In the genomic region with DNA sequence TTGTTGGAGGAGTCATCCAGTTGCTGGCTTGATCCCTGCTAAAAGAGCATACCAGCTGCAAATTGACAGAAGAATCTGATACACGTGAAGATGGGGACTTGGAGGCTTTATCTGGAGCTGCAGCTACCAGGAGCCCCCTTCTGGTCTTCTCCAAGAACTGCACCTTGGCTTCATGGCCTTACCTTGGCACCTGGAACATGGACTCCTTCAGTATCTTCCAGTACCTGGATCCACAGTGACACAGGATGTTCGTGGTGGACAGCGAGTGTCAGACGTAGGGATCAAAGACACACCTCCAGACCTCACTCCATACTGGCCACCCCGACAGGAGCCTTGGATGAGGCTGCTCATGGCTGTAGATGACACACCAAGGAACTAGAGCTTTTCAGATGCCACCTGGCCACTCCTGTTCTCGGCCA, we compare ENCODE assay signal across 8 cellular contexts. TPM values are rescaled to one million over a fixed set of nuclear protein-coding genes. Genes with fewer than 3 reads are reported as not detected.
DNase-seq lines count a peak whose midpoint lies in the region; ATAC-seq and TF ChIP-seq lines count a peak whose summit lies in the region.

No MANE protein-coding gene starts in this region.

- H3K9me3 ChIP-seq in cardiac muscle cell (ENCODE audit: low read depth), result no peaks in the 10 kb centered on the region

- DNase-seq in GM03348 (ENCODE audit: low spot score) (peak; percentile 81), NCI-H1092 treated with DMSO at 0.1 percent for 48 hours (lab: John Stamatoyannopoulos, UW) (peak; percentile 78), cardiac muscle cell (ENCODE audit: low read depth in 1 of 2, low spot score in 1 of 2) (peak; percentile 51 to 79), sciatic nerve (ENCODE audit: low spot score) (no peak)
- DNase-seq in activated naive CD4-positive, alpha-beta T cell treated with Interleukin-2 at 50 U/mL for 16 hours, result peak; percentile 67

- no peak overlapping the region for H3K4me3 ChIP-seq in cardiac muscle cell

- no peaks in the 10 kb centered on the region for H3K27me3 ChIP-seq in cardiac muscle cell

- intact Hi-C loops in sciatic nerve (cut with DNase I), result loop anchor here (5.0 kb wide), 1 partner anchor 78 kb away; no protein-coding TSS in a partner anchor

- peak; percentile 94 for ATAC-seq in SK-N-SH treated with all-trans-retinoic acid at 6 μM for 48 hours
- peak; percentile 83 for ATAC-seq in sciatic nerve
- ATAC-seq in HG03565 (IDR thresholded peaks at IDR 0.05; ENCODE audit: unreplicated experiment), result no peak
- ATAC-seq in HG03045 (IDR thresholded peaks at IDR 0.05; ENCODE audit: unreplicated experiment), result no peak

- no peaks in the 10 kb centered on the region for H3K4me1 ChIP-seq in cardiac muscle cell (ENCODE audit: low read depth)

- H3K36me3 ChIP-seq in cardiac muscle cell, result no peaks in the 10 kb centered on the region

- peak; percentile 93 for TF ChIP-seq CTCF in cardiac muscle cell (IDR thresholded peaks at IDR 0.05; ENCODE audit: low read depth, low read length)

- H3K27ac ChIP-seq in cardiac muscle cell, result no peak overlapping the region

TF ChIP-seq in SK-N-SH treated with all-trans-retinoic acid at 6 μM for 48 hours, 23 proteins besides CTCF, POLR2A, EP300 and RAD21:
- TF ChIP-seq ZNF8 (CRISPR knock-in tag; IDR thresholded peaks at IDR 0.05) (peak; percentile 93), ZFP3 (CRISPR knock-in tag; IDR thresholded peaks at IDR 0.05) (no peak)

RNA-seq across cellular contexts. Expression of a gene that starts 9.9 kb away (rescaled TPM):
- total RNA-seq in cardiac muscle cell (not detected in 2 replicates), sciatic nerve (not detected)
- polyA plus RNA-seq in cardiac muscle cell, result 0.21 TPM in 1 of 2 replicates, not detected in the other

RNA-seq across cellular contexts. Expression of a gene that starts 15.3 kb away (rescaled TPM):
- total RNA-seq in cardiac muscle cell (2.9 and 3.0 TPM in 2 replicates), sciatic nerve (12.7 TPM)
- 3.9 and 7.7 TPM in 2 replicates for polyA plus RNA-seq in cardiac muscle cell

Comparison
In these comparisons a context has a peak if more than half of its experiments do, and no peak if none do; other contexts are left out.
1. ATAC-seq: peak in SK-N-SH treated with all-trans-retinoic acid at 6 μM for 48 hours (single experiment) and sciatic nerve (single experiment); none in HG03565 (single experiment) and HG03045 (single experiment).